Comparison of ENCODE assay signal across 8 cellular contexts in genomic region chr17:73998246-73999220, GRCh38.
DNase-seq lines count a peak whose midpoint lies in the region; ATAC-seq and TF ChIP-seq lines count a peak whose summit lies in the region.

No MANE protein-coding gene starts in this region.

- no peak overlapping the region for H3K4me3 Mint-ChIP-seq in activated T-cell treated with anti-CD3 and anti-CD28 coated beads, Interleukin-2, amount 50 U/mL, for 4 hours

- peak; percentile 78 for TF ChIP-seq CTCF in DOHH2 (IDR thresholded peaks at IDR 0.05; ENCODE audit: low read depth, low read length, poor library complexity, severe bottlenecking)
- peak in 3 of 4 experiments; percentile 38 to 59 (median 58) for TF ChIP-seq CTCF in sigmoid colon (IDR thresholded peaks at IDR 0.05)

- H3K27me3 Mint-ChIP-seq in activated T-cell treated with anti-CD3 and anti-CD28 coated beads, Interleukin-2, amount 50 U/mL, for 4 hours (ENCODE audit: low read depth) = peaks cover 18% of the 10 kb centered on the region

- no peaks in the 10 kb centered on the region for H3K9me3 ChIP-seq in DOHH2 (ENCODE audit: control insufficient read depth, insufficient read depth, low read length)
- H3K9me3 ChIP-seq in sigmoid colon = no peaks in the 10 kb centered on the region

- H3K36me3 ChIP-seq in DOHH2 (ENCODE audit: control insufficient read depth, low read length) (no peaks in the 10 kb centered on the region), sigmoid colon (no peaks in the 10 kb centered on the region)

- H3K4me2 ChIP-seq in DOHH2 (ENCODE audit: low read length) = no peak overlapping the region

- intact Hi-C loops in sigmoid colon (cut with DNase I) = no loop called here

- H3K4me1 ChIP-seq in DOHH2 (ENCODE audit: control insufficient read depth, low read length) (no peaks in the 10 kb centered on the region), sigmoid colon (peaks cover 0 to 17% (median 14%) of the 10 kb centered on the region in 4 donors)

- H3K4me3 ChIP-seq in DOHH2 (ENCODE audit: low read length) = no peak overlapping the region
- H3K4me3 ChIP-seq in sigmoid colon = peak overlapping the region in 3 of 4 donors; percentile 2 to 20 (median 11)

- no peaks in the 10 kb centered on the region for H3K9me2 ChIP-seq in DOHH2 (replicated peaks; ENCODE audit: control insufficient read depth, low read length)

- no peak for TF ChIP-seq POLR2A in sigmoid colon (IDR thresholded peaks at IDR 0.05)

- 16 to 28% methylated on average over 20 of the region's 20 CpGs for WGBS in sigmoid colon, 2 donors

- no peak overlapping the region for H3K27ac ChIP-seq in DOHH2 (ENCODE audit: low read depth, low read length)
- H3K27ac ChIP-seq in sigmoid colon = no peak overlapping the region

- TF ChIP-seq EP300 in sigmoid colon (IDR thresholded peaks at IDR 0.05) = peak in 2 of 4 donors; percentile 34 to 79

- no peaks in the 10 kb centered on the region for H4K20me1 ChIP-seq in DOHH2 (ENCODE audit: control insufficient read depth, insufficient read depth, low read depth, low read length)

- ATAC-seq in HG02852 (IDR thresholded peaks at IDR 0.05; ENCODE audit: unreplicated experiment) (peak; percentile 56), GM21737 (IDR thresholded peaks at IDR 0.05; ENCODE audit: unreplicated experiment) (no peak)
- ATAC-seq in activated T-cell treated with anti-CD3 and anti-CD28 coated beads, Interleukin-2, amount 50 U/mL, for 4 hours = peak; percentile 63 to 88

- no peaks in the 10 kb centered on the region for H3K36me3 Mint-ChIP-seq in activated T-cell treated with anti-CD3 and anti-CD28 coated beads, Interleukin-2, amount 50 U/mL, for 4 hours (ENCODE audit: insufficient read depth)

- H3K79me2 ChIP-seq in DOHH2 (ENCODE audit: control insufficient read depth, low read length) = no peaks in the 10 kb centered on the region

- H3K9me3 Mint-ChIP-seq in activated T-cell treated with anti-CD3 and anti-CD28 coated beads, Interleukin-2, amount 50 U/mL, for 4 hours = no peaks in the 10 kb centered on the region

- DNase-seq in NOMO-1 treated with DMSO at 0.1 percent for 48 hours (lab: John Stamatoyannopoulos, UW; ENCODE audit: unreplicated experiment) (peak; percentile 38), glomerular visceral epithelial cell (ENCODE audit: extremely low spot score) (peak; percentile 26), sigmoid colon (no peak), GDM1 (lab: John Stamatoyannopoulos, UW) (no peak)
- peak; percentile 61 for DNase-seq in activated T-cell treated with anti-CD3 and anti-CD28 coated beads, Interleukin-2, amount 50 U/mL, for 4 hours

- H3K27me3 ChIP-seq in DOHH2 (ENCODE audit: control insufficient read depth, low read length) (no peaks in the 10 kb centered on the region), sigmoid colon (peaks cover 0 to 20% (median 11%) of the 10 kb centered on the region in 3 donors)

- H3F3A ChIP-seq in DOHH2 (ENCODE audit: control insufficient read depth, insufficient read depth) = no peaks in the 10 kb centered on the region

- H3K4me1 Mint-ChIP-seq in activated T-cell treated with anti-CD3 and anti-CD28 coated beads, Interleukin-2, amount 50 U/mL, for 4 hours (ENCODE audit: low read depth) = peaks cover 1% of the 10 kb centered on the region

Comparison
In these comparisons a context has a peak if more than half of its experiments do, and no peak if none do; other contexts are left out.
1. DNase-seq: peak in NOMO-1 treated with DMSO at 0.1 percent for 48 hours (single experiment), activated T-cell treated with anti-CD3 and anti-CD28 coated beads, Interleukin-2, amount 50 U/mL, for 4 hours (single experiment) and glomerular visceral epithelial cell (single experiment); none in sigmoid colon (single experiment) and GDM1 (single experiment).